In genomic region chr18:11849279-11849678, GRCh38 we compare ENCODE assay signal across 8 cellular contexts. TPM values are rescaled to one million over a fixed set of nuclear protein-coding genes. Genes with fewer than 3 reads are reported as not detected.
DNase-seq lines count a peak whose midpoint lies in the region; ATAC-seq and TF ChIP-seq lines count a peak whose summit lies in the region.

No MANE protein-coding gene starts in this region.

- ATAC-seq in T-helper 17 cell (no peak), HG02759 (IDR thresholded peaks at IDR 0.05; ENCODE audit: unreplicated experiment) (no peak)
- ATAC-seq in activated CD8-positive, alpha-beta T cell treated with anti-CD3 and anti-CD28 coated beads for 36 hours, result no peak

- no peaks in the 10 kb centered on the region for H3K9me3 ChIP-seq in CD4-positive, alpha-beta memory T cell (ENCODE audit: control insufficient read depth in 1 of 2, low read length in 2 of 2)
- H3K9me3 ChIP-seq in T-helper 17 cell (ENCODE audit: control insufficient read depth, low read length, poor library complexity, severe bottlenecking), result no peaks in the 10 kb centered on the region
- no peaks in the 10 kb centered on the region for H3K9me3 ChIP-seq in esophagus squamous epithelium
- H3K9me3 ChIP-seq in sigmoid colon, result no peaks in the 10 kb centered on the region

- DNase-seq in CD4-positive, alpha-beta memory T cell, result no peak
- DNase-seq in T-helper 17 cell (no peak), esophagus squamous epithelium (lab: John Stamatoyannopoulos, UW) (no peak), sigmoid colon (no peak), LoVo (ENCODE audit: low spot score) (no peak), T-helper 9 cell (no peak)
- DNase-seq in activated CD8-positive, alpha-beta T cell treated with anti-CD3 and anti-CD28 coated beads for 36 hours, result no peak

- no peak for TF ChIP-seq POLR2A in esophagus squamous epithelium (IDR thresholded peaks at IDR 0.05)
- no peak for TF ChIP-seq POLR2A in sigmoid colon (IDR thresholded peaks at IDR 0.05)

- peaks cover 26% of the 10 kb centered on the region for H3K4me1 ChIP-seq in CD4-positive, alpha-beta memory T cell (ENCODE audit: insufficient read depth, low read length)
- H3K4me1 ChIP-seq in esophagus squamous epithelium (peaks cover 0 to 37% (median 22%) of the 10 kb centered on the region in 3 donors), sigmoid colon (peaks cover 0 to 34% (median 23%) of the 10 kb centered on the region in 4 donors)

- TF ChIP-seq CTCF in esophagus squamous epithelium (IDR thresholded peaks at IDR 0.05), result no peak
- TF ChIP-seq CTCF in sigmoid colon (IDR thresholded peaks at IDR 0.05), result no peak
- TF ChIP-seq CTCF in activated CD8-positive, alpha-beta T cell treated with anti-CD3 and anti-CD28 coated beads for 36 hours (IDR thresholded peaks at IDR 0.05), result no peak

- CTCF ChIA-PET in CD4-positive, alpha-beta memory T cell (lab: Charles Lee; ENCODE audit: partially characterized antibody), result interaction anchor here (0.8 to 2.2 kb wide), 5 partner anchors 9 to 45 kb away, joined by 3 to 5 read pairs (median 3); no protein-coding TSS in a partner anchor
- CTCF ChIA-PET in activated CD8-positive, alpha-beta T cell treated with anti-CD3 and anti-CD28 coated beads for 36 hours (lab: Charles Lee), result interaction anchor here (1.1 to 2.2 kb wide), 2 partner anchors 116 to 193 kb away, joined by 3 to 7 read pairs; no protein-coding TSS in a partner anchor

- POLR2A ChIA-PET in CD4-positive, alpha-beta memory T cell (lab: Charles Lee; ENCODE audit: partially characterized antibody), result interaction anchor here (2.2 to 4.7 kb wide), 2 partner anchors 59 to 1936 kb away, joined by 9 to 34 read pairs; partner anchors contain the start of genes MPPE1 and VAPA
- POLR2A ChIA-PET in activated CD8-positive, alpha-beta T cell treated with anti-CD3 and anti-CD28 coated beads for 36 hours (lab: Charles Lee), result interaction anchor here (1.3 kb wide), 1 partner anchor 15 kb away, joined by 4 read pairs; no protein-coding TSS in a partner anchor

- H3K27ac Mint-ChIP-seq in CD4-positive, alpha-beta memory T cell, result peak overlapping the region; percentile 70 to 100 (median 100)
- H3K27ac Mint-ChIP-seq in T-helper 17 cell, result peak overlapping the region; percentile 99
- no peak overlapping the region for H3K27ac Mint-ChIP-seq in activated CD8-positive, alpha-beta T cell treated with anti-CD3 and anti-CD28 coated beads for 36 hours

- H3K4me3 ChIP-seq in CD4-positive, alpha-beta memory T cell (ENCODE audit: low read length in 2 of 2), result no peak overlapping the region
- H3K4me3 ChIP-seq in esophagus squamous epithelium (no peak overlapping the region), sigmoid colon (peak overlapping the region in 1 of 4 donors; percentile 94)

- peak overlapping the region; percentile 98 for H3K27ac ChIP-seq in CD4-positive, alpha-beta memory T cell (ENCODE audit: low read depth, low read length)
- H3K27ac ChIP-seq in esophagus squamous epithelium (peak overlapping the region in 3 of 4 donors; percentile 95 to 98 (median 95)), sigmoid colon (peak overlapping the region; percentile 93 to 99 (median 94))

- no peaks in the 10 kb centered on the region for H3K27me3 ChIP-seq in CD4-positive, alpha-beta memory T cell (ENCODE audit: insufficient read depth, low read length)
- H3K27me3 ChIP-seq in esophagus squamous epithelium, result no peaks in the 10 kb centered on the region
- no peaks in the 10 kb centered on the region for H3K27me3 ChIP-seq in sigmoid colon

- intact Hi-C loops in CD4-positive, alpha-beta memory T cell (cut with micrococcal nuclease), result no loop called here
- intact Hi-C loops in esophagus squamous epithelium (cut with DNase I) (no loop called here), sigmoid colon (cut with DNase I) (no loop called here)
- intact Hi-C loops in activated CD8-positive, alpha-beta T cell treated with anti-CD3 and anti-CD28 coated beads for 36 hours (cut with micrococcal nuclease), result no loop called here

- H3K27me3 Mint-ChIP-seq in CD4-positive, alpha-beta memory T cell, result no peaks in the 10 kb centered on the region
- H3K27me3 Mint-ChIP-seq in T-helper 17 cell, result no peaks in the 10 kb centered on the region
- H3K27me3 Mint-ChIP-seq in activated CD8-positive, alpha-beta T cell treated with anti-CD3 and anti-CD28 coated beads for 36 hours, result no peaks in the 10 kb centered on the region

- H3K36me3 Mint-ChIP-seq in CD4-positive, alpha-beta memory T cell, result peaks cover 0 to 28% of the 10 kb centered on the region in 2 donors
- peaks cover 2% of the 10 kb centered on the region for H3K36me3 Mint-ChIP-seq in T-helper 17 cell (ENCODE audit: low read depth)
- peaks cover 11% of the 10 kb centered on the region for H3K36me3 Mint-ChIP-seq in activated CD8-positive, alpha-beta T cell treated with anti-CD3 and anti-CD28 coated beads for 36 hours (ENCODE audit: low read depth)

- no peak for TF ChIP-seq EP300 in sigmoid colon (IDR thresholded peaks at IDR 0.05)

- peaks cover 0 to 3% (median 0%) of the 10 kb centered on the region in 8 donors for H3K9me3 Mint-ChIP-seq in CD4-positive, alpha-beta memory T cell
- no peaks in the 10 kb centered on the region for H3K9me3 Mint-ChIP-seq in activated CD8-positive, alpha-beta T cell treated with anti-CD3 and anti-CD28 coated beads for 36 hours

- H3K36me3 ChIP-seq in CD4-positive, alpha-beta memory T cell (ENCODE audit: insufficient read depth, low read length), result no peaks in the 10 kb centered on the region
- H3K36me3 ChIP-seq in esophagus squamous epithelium, result peaks cover 0 to 8% (median 0%) of the 10 kb centered on the region in 3 donors
- no peaks in the 10 kb centered on the region for H3K36me3 ChIP-seq in sigmoid colon

- peaks cover 16 to 49% (median 29%) of the 10 kb centered on the region in 4 donors for H3K4me1 Mint-ChIP-seq in CD4-positive, alpha-beta memory T cell
- H3K4me1 Mint-ChIP-seq in T-helper 17 cell, result peaks cover 32% of the 10 kb centered on the region
- H3K4me1 Mint-ChIP-seq in activated CD8-positive, alpha-beta T cell treated with anti-CD3 and anti-CD28 coated beads for 36 hours (ENCODE audit: low read depth), result peaks cover 22% of the 10 kb centered on the region

- H3K4me3 Mint-ChIP-seq in CD4-positive, alpha-beta memory T cell, result peak overlapping the region in 7 of 8 donors; percentile 21 to 100 (median 100)
- H3K4me3 Mint-ChIP-seq in T-helper 17 cell, result peak overlapping the region; percentile 45
- no peak overlapping the region for H3K4me3 Mint-ChIP-seq in activated CD8-positive, alpha-beta T cell treated with anti-CD3 and anti-CD28 coated beads for 36 hours

- WGBS in esophagus squamous epithelium, 2 donors, result 95% methylated on average over 7 of the region's 7 CpGs
- 85 to 94% methylated on average over 7 of the region's 7 CpGs for WGBS in sigmoid colon, 2 donors

RNA-seq across cellular contexts. Expression of gene CHMP1B, which starts 1.9 kb away (rescaled TPM):
- 10 to 100 TPM; 44.3 to 46.9 TPM for total RNA-seq in CD4-positive, alpha-beta memory T cell
- 10 to 100 TPM; 44.1 to 65.6 TPM for polyA plus RNA-seq in CD4-positive, alpha-beta memory T cell
- total RNA-seq in T-helper 17 cell (10 to 100 TPM; 81.4 to 98.5 TPM), esophagus squamous epithelium (10 to 100 TPM; 35.3 to 48.3 (median 42.3) TPM), sigmoid colon (10 to 100 TPM; 32.1 to 47.1 (median 38.2) TPM)
- 100 to 1,000 TPM in 1 of 3 donors, 10 to 100 TPM in 2; 44.8 to 101 (median 75.1) TPM for polyA plus RNA-seq in sigmoid colon
- total RNA-seq in activated CD8-positive, alpha-beta T cell treated with anti-CD3 and anti-CD28 coated beads for 36 hours, result 10 to 100 TPM; 24.8 to 25.8 TPM

RNA-seq across cellular contexts. Expression of gene MPPE1, which starts 58.8 kb away (rescaled TPM):
- 10 to 100 TPM; 75.3 to 79.7 TPM for total RNA-seq in CD4-positive, alpha-beta memory T cell
- polyA plus RNA-seq in CD4-positive, alpha-beta memory T cell, result 10 to 100 TPM; 28.5 to 43.9 TPM
- total RNA-seq in T-helper 17 cell (10 to 100 TPM; 72.9 to 79.3 TPM), esophagus squamous epithelium (10 to 100 TPM; 13.9 to 22.4 (median 15.6) TPM), sigmoid colon (10 to 100 TPM; 16.4 to 32.7 (median 22.1) TPM)
- polyA plus RNA-seq in sigmoid colon, result 10 to 100 TPM; 19.4 to 34.6 (median 24.0) TPM
- 10 to 100 TPM; 21.7 to 22.4 TPM for total RNA-seq in activated CD8-positive, alpha-beta T cell treated with anti-CD3 and anti-CD28 coated beads for 36 hours
